Comparison of ENCODE assay signal across 13 cellular contexts in genomic region chr2:158688722-158689121, GRCh38.
DNase-seq lines count a peak whose midpoint lies in the region; ATAC-seq and TF ChIP-seq lines count a peak whose summit lies in the region.
"Had no signal": no experiment of that assay in that cellular context is flagged by ENCODE, and none has a peak within 500 bp of the region (broad histone marks: within the 10 kb centered on the region; RNA-seq: fewer than 3 reads in every experiment).

No MANE protein-coding gene starts in this region.

- TF ChIP-seq CTCF in foreskin fibroblast (IDR thresholded peaks at IDR 0.05; ENCODE audit: low read depth, low read length) (no peak), hepatocyte (IDR thresholded peaks at IDR 0.05; ENCODE audit: poor library complexity) (no peak)

- H4K20me1 ChIP-seq in hepatocyte (ENCODE audit: insufficient read depth, poor library complexity, severe bottlenecking), result no peaks in the 10 kb centered on the region

- in situ Hi-C loops in ACHN (cut with HindIII; ENCODE audit: low pct_ligation_motif_present, low pct_unique_long_range_greater_than_20kb, low sequenced_read_pairs), result no loop called here

- H3K79me2 ChIP-seq in hepatocyte, result no peaks in the 10 kb centered on the region

- ATAC-seq in GM19328 (IDR thresholded peaks at IDR 0.05; ENCODE audit: unreplicated experiment), result no peak
- ATAC-seq in HG03025 (IDR thresholded peaks at IDR 0.05; ENCODE audit: low FRiP score, unreplicated experiment), result no peak

- H3K4me3 ChIP-seq in adipocyte (ENCODE audit: low read length), result no peak overlapping the region
- H3K4me3 ChIP-seq in foreskin fibroblast (ENCODE audit: low read depth in 1 of 2, low read length in 2 of 2), result no peak overlapping the region
- H3K4me3 ChIP-seq in hepatocyte, result no peak overlapping the region
- H3K4me3 ChIP-seq: prostate gland had no signal

- H3K27ac ChIP-seq in hepatocyte, result no peak overlapping the region
- H3K27ac ChIP-seq: prostate gland had no signal

- H3K9ac ChIP-seq in adipocyte (ENCODE audit: low read length), result no peak overlapping the region

- H3K36me3 ChIP-seq in adipocyte (ENCODE audit: control insufficient read depth, insufficient read depth, low read length, severe bottlenecking), result no peaks in the 10 kb centered on the region
- H3K36me3 ChIP-seq in hepatocyte (replicated peaks; ENCODE audit: insufficient read depth, low read depth), result no peaks in the 10 kb centered on the region
- H3K36me3 ChIP-seq: prostate gland had no signal

- WGBS in hepatocyte (ENCODE audit: low lambda C conversion rate, missing lambda C conversion rate), result 86% methylated on average over 4 of the region's 4 CpGs

- DNase-seq in ACHN, result peak; percentile 53
- DNase-seq in HT1080 (ENCODE audit: low read depth), result peak; percentile 73
- DNase-seq in adipocyte (ENCODE audit: low read depth), result peak; percentile 64
- peak; percentile 84 to 91 for DNase-seq in foreskin fibroblast
- DNase-seq in DMS 273 treated with DMSO at 0.1 percent for 48 hours (lab: John Stamatoyannopoulos, UW), result no peak
- no peak for DNase-seq in hepatocyte (ENCODE audit: low spot score)
- DNase-seq: aorta, NCI-H1694, NCI-H69, Right ventricle myocardium superior had no signal

- no peaks in the 10 kb centered on the region for H3K9me2 ChIP-seq in hepatocyte (replicated peaks; ENCODE audit: insufficient read depth)

- H2AFZ ChIP-seq in hepatocyte, result no peak overlapping the region

- no peaks in the 10 kb centered on the region for H3K27me3 ChIP-seq in adipocyte (replicated peaks; ENCODE audit: control insufficient read depth, insufficient read depth, low read length)
- H3K27me3 ChIP-seq in hepatocyte, result no peaks in the 10 kb centered on the region

- H3K9me3 ChIP-seq in adipocyte (ENCODE audit: control insufficient read depth, low read length) (no peaks in the 10 kb centered on the region), hepatocyte (ENCODE audit: low read depth) (no peaks in the 10 kb centered on the region)
- H3K9me3 ChIP-seq: prostate gland had no signal

- H3K4me1 ChIP-seq in adipocyte (ENCODE audit: control insufficient read depth, insufficient read depth, low read length) (peaks cover 28% of the 10 kb centered on the region), hepatocyte (ENCODE audit: insufficient read depth) (no peaks in the 10 kb centered on the region)
- H3K4me1 ChIP-seq: prostate gland had no signal

- no peak overlapping the region for H3K4me2 ChIP-seq in hepatocyte

Comparison
In these comparisons a context has a peak if more than half of its experiments do, and no peak if none do; other contexts are left out.
1. DNase-seq: peak in ACHN (single experiment), HT1080 (single experiment), adipocyte (single experiment) and foreskin fibroblast (2 of 2); none in DMS 273 treated with DMSO at 0.1 percent for 48 hours (single experiment) and hepatocyte (single experiment).